Comparison of ENCODE assay signal across 8 cellular contexts in genomic region chr10:11610855-11611247, GRCh38.
DNase-seq lines count a peak whose midpoint lies in the region; ATAC-seq lines count a peak whose summit lies in the region.

No MANE protein-coding gene starts in this region.

- peaks cover 25% of the 10 kb centered on the region for H3K27me3 Mint-ChIP-seq in central memory CD8-positive, alpha-beta T cell

- no peak overlapping the region for H3K27ac Mint-ChIP-seq in central memory CD8-positive, alpha-beta T cell (ENCODE audit: low read depth)

- peak in 2 of 3 experiments; percentile 48 to 54 for DNase-seq in NCI-H1417 (lab: John Stamatoyannopoulos, UW)
- DNase-seq in NCI-H1417 treated with DMSO at 0.1 percent for 48 hours (lab: John Stamatoyannopoulos, UW): no peak
- peak; percentile 4 for DNase-seq in T follicular helper cell (ENCODE audit: low read depth)
- DNase-seq in central memory CD8-positive, alpha-beta T cell (ENCODE audit: low spot score in 2 of 2): no peak
- peak; percentile 29 for DNase-seq in kidney tubule cell (ENCODE audit: low spot score)
- peak; percentile 29 for DNase-seq in stimulated activated CD4-positive, alpha-beta T cell treated with anti-CD3 and anti-CD28 coated beads, Interleukin-4, amount 100 ng/mL, for 1 hour

- H3K4me1 Mint-ChIP-seq in central memory CD8-positive, alpha-beta T cell: peaks cover 21% of the 10 kb centered on the region

- ATAC-seq in HG03025 (IDR thresholded peaks at IDR 0.05; ENCODE audit: low FRiP score, unreplicated experiment) (peak; percentile 6), HG03097 (IDR thresholded peaks at IDR 0.05; ENCODE audit: low FRiP score, unreplicated experiment) (no peak)
- no peak for ATAC-seq in central memory CD8-positive, alpha-beta T cell (replicated peaks; ENCODE audit: extremely low read depth, poor library complexity, severe bottlenecking)

- H3K9me3 Mint-ChIP-seq in central memory CD8-positive, alpha-beta T cell: no peaks in the 10 kb centered on the region

- H3K36me3 Mint-ChIP-seq in central memory CD8-positive, alpha-beta T cell (ENCODE audit: insufficient read depth): peaks cover 6% of the 10 kb centered on the region

- H3K4me3 Mint-ChIP-seq in central memory CD8-positive, alpha-beta T cell: peak overlapping the region; percentile 77

Comparison
In these comparisons a context has a peak if more than half of its experiments do, and no peak if none do; other contexts are left out.
1. DNase-seq: peak in NCI-H1417 (2 of 3), T follicular helper cell (single experiment), kidney tubule cell (single experiment) and stimulated activated CD4-positive, alpha-beta T cell treated with anti-CD3 and anti-CD28 coated beads, Interleukin-4, amount 100 ng/mL, for 1 hour (single experiment); none in NCI-H1417 treated with DMSO at 0.1 percent for 48 hours (single experiment) and central memory CD8-positive, alpha-beta T cell (0 of 2).